1 cellular context compared by ENCODE assay signal in genomic region chr5:180637962-180638680, GRCh38.
TF ChIP-seq lines count a peak whose summit lies in the region.

No MANE protein-coding gene starts in this region.

TF ChIP-seq in K562, 482 proteins besides CTCF, POLR2A, EP300 and RAD21:
- TF ChIP-seq NRF1 (conservative IDR thresholded peaks at IDR 0.05 in 1 of 2, IDR thresholded peaks at IDR 0.05 in 1 of 2) (peak; percentile 30 to 53; a peak in 3 of 4 replicates), HDAC3 (IDR thresholded peaks at IDR 0.05; ENCODE audit: borderline replicate concordance, partially characterized antibody) (no peak)
TF ChIP-seq in K562: peak in this region for 1.
